In the genomic region with DNA sequence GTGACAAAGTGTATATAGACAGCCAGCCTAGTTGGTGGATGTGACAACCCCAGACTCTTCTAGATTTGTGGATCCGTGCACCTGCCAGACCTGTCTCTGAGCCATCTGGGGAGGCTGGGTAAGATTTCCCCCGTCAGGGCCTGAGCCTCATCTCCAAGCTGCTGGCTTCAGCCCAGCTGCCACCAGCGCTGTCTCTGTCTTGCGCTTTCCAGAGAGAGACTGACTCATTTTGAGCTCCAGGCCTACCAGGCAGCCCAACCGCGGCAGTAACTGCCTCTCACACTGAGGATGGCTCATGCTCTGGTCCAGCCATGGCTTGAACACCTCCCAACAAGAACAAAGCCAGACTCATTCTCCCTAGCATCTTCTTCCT, we compare ENCODE assay signal across 8 cellular contexts. TPM values are rescaled to one million over a fixed set of nuclear protein-coding genes. Genes with fewer than 3 reads are reported as not detected.
DNase-seq lines count a peak whose midpoint lies in the region; ATAC-seq and TF ChIP-seq lines count a peak whose summit lies in the region.

No MANE protein-coding gene starts in this region.

- H3K27me3 Mint-ChIP-seq in activated CD4-positive, alpha-beta memory T cell treated with anti-CD3 and anti-CD28 coated beads for 36 hours = no peaks in the 10 kb centered on the region

- ATAC-seq in GM18505 (IDR thresholded peaks at IDR 0.05; ENCODE audit: unreplicated experiment) = no peak
- peak; percentile 35 for ATAC-seq in HG03175 (IDR thresholded peaks at IDR 0.05; ENCODE audit: unreplicated experiment)
- peak; percentile 54 for ATAC-seq in stimulated activated naive CD8-positive, alpha-beta T cell treated with anti-CD3 and anti-CD28 coated beads, Interleukin-15, Interleukin-2, amounts not matched to agents 100 U/mL and 50 U/mL, for 24 hours
- no peak for ATAC-seq in HG03520 (IDR thresholded peaks at IDR 0.05; ENCODE audit: unreplicated experiment)

- H3K4me3 Mint-ChIP-seq in activated CD4-positive, alpha-beta memory T cell treated with anti-CD3 and anti-CD28 coated beads for 36 hours = peak overlapping the region; percentile 93

- H3K9me3 Mint-ChIP-seq in activated CD4-positive, alpha-beta memory T cell treated with anti-CD3 and anti-CD28 coated beads for 36 hours = no peaks in the 10 kb centered on the region

- peak; percentile 52 for TF ChIP-seq POLR2A in GM18505 (IDR thresholded peaks at IDR 0.05; ENCODE audit: borderline replicate concordance, extremely low read depth, insufficient read depth, insufficient read length)

- intact Hi-C loops in activated CD4-positive, alpha-beta memory T cell treated with anti-CD3 and anti-CD28 coated beads for 36 hours (cut with micrococcal nuclease) = loop anchor here (1.0 to 10.0 kb wide), 8 partner anchors 18 to 692 kb away; a partner anchor contains a TSS

- POLR2A ChIA-PET in activated CD4-positive, alpha-beta memory T cell treated with anti-CD3 and anti-CD28 coated beads for 36 hours (lab: Charles Lee) = interaction anchor here (1.3 to 7.5 kb wide), 11 partner anchors 9 to 190 kb away, joined by 3 to 144 read pairs (median 7); a partner anchor contains a TSS

- H3K36me3 Mint-ChIP-seq in activated CD4-positive, alpha-beta memory T cell treated with anti-CD3 and anti-CD28 coated beads for 36 hours = peaks cover 73% of the 10 kb centered on the region

- CTCF ChIA-PET in activated CD4-positive, alpha-beta memory T cell treated with anti-CD3 and anti-CD28 coated beads for 36 hours (lab: Charles Lee) = interaction anchor here (1.0 to 8.1 kb wide), 8 partner anchors 8 to 518 kb away, joined by 3 to 103 read pairs (median 5); a partner anchor contains a TSS

- H3K4me1 Mint-ChIP-seq in activated CD4-positive, alpha-beta memory T cell treated with anti-CD3 and anti-CD28 coated beads for 36 hours (ENCODE audit: low read depth) = peaks cover 56% of the 10 kb centered on the region

- peak overlapping the region; percentile 95 for H3K27ac Mint-ChIP-seq in activated CD4-positive, alpha-beta memory T cell treated with anti-CD3 and anti-CD28 coated beads for 36 hours

- DNase-seq in activated CD4-positive, alpha-beta memory T cell treated with anti-CD3 and anti-CD28 coated beads for 36 hours = peak; percentile 91
- DNase-seq in glomerular visceral epithelial cell (ENCODE audit: extremely low spot score) (peak; percentile 89), NCI-H187 (lab: John Stamatoyannopoulos, UW) (no peak), NCI-H1436 treated with DMSO at 0.1 percent for 48 hours (lab: John Stamatoyannopoulos, UW) (no peak)
- peak; percentile 68 for DNase-seq in stimulated activated naive CD8-positive, alpha-beta T cell treated with anti-CD3 and anti-CD28 coated beads, Interleukin-15, Interleukin-2, amounts not matched to agents 100 U/mL and 50 U/mL, for 24 hours

RNA-seq across cellular contexts. Expression of a gene that starts 26.4 kb away (rescaled TPM):
- total RNA-seq in activated CD4-positive, alpha-beta memory T cell treated with anti-CD3 and anti-CD28 coated beads for 36 hours = 10 to 100 TPM; 67.4 to 73.4 TPM

RNA-seq across cellular contexts. Expression of a gene that starts 26.6 kb away (rescaled TPM):
- 1 to 10 TPM; 2.3 to 3.0 TPM for total RNA-seq in activated CD4-positive, alpha-beta memory T cell treated with anti-CD3 and anti-CD28 coated beads for 36 hours

Comparison
In these comparisons a context has a peak if more than half of its experiments do, and no peak if none do; other contexts are left out.
1. ATAC-seq: peak in HG03175 (single experiment) and stimulated activated naive CD8-positive, alpha-beta T cell treated with anti-CD3 and anti-CD28 coated beads, Interleukin-15, Interleukin-2, amounts not matched to agents 100 U/mL and 50 U/mL, for 24 hours (single experiment); none in GM18505 (single experiment) and HG03520 (single experiment).
2. DNase-seq: peak in activated CD4-positive, alpha-beta memory T cell treated with anti-CD3 and anti-CD28 coated beads for 36 hours (single experiment), glomerular visceral epithelial cell (single experiment) and stimulated activated naive CD8-positive, alpha-beta T cell treated with anti-CD3 and anti-CD28 coated beads, Interleukin-15, Interleukin-2, amounts not matched to agents 100 U/mL and 50 U/mL, for 24 hours (single experiment); none in NCI-H187 (0 of 2) and NCI-H1436 treated with DMSO at 0.1 percent for 48 hours (single experiment).